1 cellular context compared by ENCODE assay signal in the genomic region with DNA sequence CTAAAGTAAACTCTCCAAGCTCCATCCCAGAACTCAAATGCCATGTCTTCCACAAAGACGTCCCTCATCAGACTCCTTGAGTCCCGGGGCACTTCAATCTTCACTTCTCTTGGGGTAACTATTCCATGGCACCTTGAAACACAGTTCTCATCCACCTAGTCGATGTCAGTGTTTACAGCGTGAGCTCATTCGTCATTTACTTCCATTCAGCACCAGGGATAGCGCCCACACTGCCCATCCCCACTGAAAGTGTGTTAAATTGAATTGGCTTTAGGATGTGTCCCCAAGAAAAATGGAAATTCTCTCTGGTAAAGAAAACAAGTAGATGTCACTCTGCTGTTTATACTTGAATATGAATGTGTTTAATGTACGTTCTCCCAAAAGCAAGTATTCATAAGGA.
TF ChIP-seq lines count a peak whose summit lies in the region.

No MANE protein-coding gene starts in this region.

TF ChIP-seq in H1, 55 proteins besides CTCF, POLR2A, EP300 and RAD21:
- TF ChIP-seq TBP (IDR thresholded peaks at IDR 0.05; ENCODE audit: low read depth, low read length), result no peak
- TF ChIP-seq EZH2 (IDR thresholded peaks at IDR 0.05; ENCODE audit: low read depth, low read length, severe bottlenecking), result no peak
- TF ChIP-seq HDAC6 (IDR thresholded peaks at IDR 0.05; ENCODE audit: low read depth, low read length), result no peak
- TF ChIP-seq, protein P1, sequence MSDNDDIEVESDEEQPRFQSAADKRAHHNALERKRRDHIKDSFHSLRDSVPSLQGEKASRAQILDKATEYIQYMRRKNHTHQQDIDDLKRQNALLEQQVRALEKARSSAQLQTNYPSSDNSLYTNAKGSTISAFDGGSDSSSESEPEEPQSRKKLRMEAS (IDR thresholded peaks at IDR 0.05), result no peak
- no peak for TF ChIP-seq CEBPB (IDR thresholded peaks at IDR 0.05; ENCODE audit: low read depth, low read length)
- TF ChIP-seq ASH2L (IDR thresholded peaks at IDR 0.05; ENCODE audit: low read length), result no peak
- TF ChIP-seq EGR1 (IDR thresholded peaks at IDR 0.05; ENCODE audit: borderline replicate concordance, low read depth, low read length), result no peak
- peak; percentile 70 to 85; a peak in 2 of 4 replicates for TF ChIP-seq SIN3A (conservative IDR thresholded peaks at IDR 0.05 in 1 of 2, IDR thresholded peaks at IDR 0.05 in 1 of 2; ENCODE audit: low read depth in 1 of 2, low read length in 2 of 2)
- no peak for TF ChIP-seq KDM4A (IDR thresholded peaks at IDR 0.05; ENCODE audit: low read depth, low read length, severe bottlenecking)
- TF ChIP-seq, protein P2, sequence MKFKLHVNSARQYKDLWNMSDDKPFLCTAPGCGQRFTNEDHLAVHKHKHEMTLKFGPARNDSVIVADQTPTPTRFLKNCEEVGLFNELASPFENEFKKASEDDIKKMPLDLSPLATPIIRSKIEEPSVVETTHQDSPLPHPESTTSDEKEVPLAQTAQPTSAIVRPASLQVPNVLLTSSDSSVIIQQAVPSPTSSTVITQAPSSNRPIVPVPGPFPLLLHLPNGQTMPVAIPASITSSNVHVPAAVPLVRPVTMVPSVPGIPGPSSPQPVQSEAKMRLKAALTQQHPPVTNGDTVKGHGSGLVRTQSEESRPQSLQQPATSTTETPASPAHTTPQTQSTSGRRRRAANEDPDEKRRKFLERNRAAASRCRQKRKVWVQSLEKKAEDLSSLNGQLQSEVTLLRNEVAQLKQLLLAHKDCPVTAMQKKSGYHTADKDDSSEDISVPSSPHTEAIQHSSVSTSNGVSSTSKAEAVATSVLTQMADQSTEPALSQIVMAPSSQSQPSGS (IDR thresholded peaks at IDR 0.05; ENCODE audit: low read length), result no peak
- no peak for TF ChIP-seq CHD2 (IDR thresholded peaks at IDR 0.05; ENCODE audit: low read length)
- TF ChIP-seq ZNF274 (IDR thresholded peaks at IDR 0.05; ENCODE audit: borderline replicate concordance, extremely low read depth, low read length), result no peak
- no peak for TF ChIP-seq RFX5 (IDR thresholded peaks at IDR 0.05; ENCODE audit: borderline replicate concordance, low read depth, low read length)
- 0 out of 2 replicates have a peak, but pooled peaks have one; percentile 16 for TF ChIP-seq JUND (IDR thresholded peaks at IDR 0.05; ENCODE audit: low read length)
- 0 out of 2 replicates have a peak, but pooled peaks have one; percentile 49 for TF ChIP-seq CREB1 (IDR thresholded peaks at IDR 0.05)
TF ChIP-seq in H1: peak in this region for 3.
